14 cellular contexts compared by ENCODE assay signal in genomic region chr11:10457901-10458300, GRCh38. TPM values are rescaled to one million over a fixed set of nuclear protein-coding genes. Genes with fewer than 3 reads are reported as not detected.
DNase-seq lines count a peak whose midpoint lies in the region; ATAC-seq and TF ChIP-seq lines count a peak whose summit lies in the region.
"Had no signal": no experiment of that assay in that cellular context is flagged by ENCODE, and none has a peak within 500 bp of the region (broad histone marks: within the 10 kb centered on the region; RNA-seq: fewer than 3 reads in every experiment).

No MANE protein-coding gene starts in this region.

- H3K4me1 ChIP-seq in CD8-positive, alpha-beta T cell (ENCODE audit: insufficient read depth, low read length), result peaks cover 45% of the 10 kb centered on the region

- peak overlapping the region; percentile 98 for H3K27ac Mint-ChIP-seq in CD8-positive, alpha-beta T cell
- H3K27ac Mint-ChIP-seq in naive B cell, result peak overlapping the region in 5 of 6 donors; percentile 74 to 99 (median 98)
- H3K27ac Mint-ChIP-seq in natural killer cell, result no peak overlapping the region
- H3K27ac Mint-ChIP-seq: nephron progenitor cell had no signal

- TF ChIP-seq CTCF in CD8-positive, alpha-beta T cell (IDR thresholded peaks at IDR 0.05), result no peak
- TF ChIP-seq CTCF in HL-60 (IDR thresholded peaks at IDR 0.05; ENCODE audit: insufficient read depth, low read length) (no peak), natural killer cell (IDR thresholded peaks at IDR 0.05) (no peak)

- ATAC-seq in CD8-positive, alpha-beta T cell, result no peak
- ATAC-seq in naive B cell (ENCODE audit: low read depth in 2 of 2) (no peak), natural killer cell (no peak)
- ATAC-seq: left lobe of liver had no signal

- CTCF ChIA-PET in CD8-positive, alpha-beta T cell (lab: Charles Lee), result interaction anchor here (1.7 to 4.9 kb wide), 2 partner anchors 30 to 44 kb away, joined by 4 to 32 read pairs; no protein-coding TSS in a partner anchor

- POLR2A ChIA-PET in CD8-positive, alpha-beta T cell (lab: Charles Lee), result interaction anchor here (1.5 to 3.4 kb wide), 4 partner anchors 12 to 998 kb away, joined by 3 to 18 read pairs (median 8); partner anchors contain the start of genes EIF4G2, RNF141 and ZNF143

- no peaks in the 10 kb centered on the region for H3K27me3 Mint-ChIP-seq in CD8-positive, alpha-beta T cell (ENCODE audit: low read depth)
- H3K27me3 Mint-ChIP-seq in naive B cell (no peaks in the 10 kb centered on the region), natural killer cell (ENCODE audit: low read depth in 2 of 2) (peaks cover 0 to 5% of the 10 kb centered on the region in 2 donors)

- peaks cover 66% of the 10 kb centered on the region for H3K4me1 Mint-ChIP-seq in CD8-positive, alpha-beta T cell (ENCODE audit: low read depth)
- H3K4me1 Mint-ChIP-seq in naive B cell, result peaks cover 68 to 91% (median 79%) of the 10 kb centered on the region in 3 donors
- peaks cover 31 to 43% of the 10 kb centered on the region in 2 donors for H3K4me1 Mint-ChIP-seq in natural killer cell

- H3K4me3 Mint-ChIP-seq in CD8-positive, alpha-beta T cell, result peak overlapping the region; percentile 91
- H3K4me3 Mint-ChIP-seq in naive B cell (peak overlapping the region; percentile 88 to 97 (median 94)), natural killer cell (no peak overlapping the region)
- H3K4me3 Mint-ChIP-seq: nephron progenitor cell had no signal

- intact Hi-C loops in CD8-positive, alpha-beta T cell (cut with DNase I, micrococcal nuclease), result loop anchor here (2.0 to 10.0 kb wide), 14 partner anchors 15 to 1773 kb away; partner anchors contain the start of genes CTR9 (in 2 of the 2), RNF141 (in 2 of the 2), USP47 (in 2 of the 2) and ADM (in 1 of the 2)
- intact Hi-C loops in natural killer cell (cut with micrococcal nuclease), result loop anchor here (5.0 kb wide), 1 partner anchor 46 kb away; no protein-coding TSS in a partner anchor

- H3K27ac ChIP-seq in CD8-positive, alpha-beta T cell (ENCODE audit: low read depth, low read length), result no peak overlapping the region
- peak overlapping the region; percentile 81 for H3K27ac ChIP-seq in HL-60 (replicated peaks)

- H3K4me3 ChIP-seq in CD8-positive, alpha-beta T cell (ENCODE audit: low read depth, low read length), result no peak overlapping the region
- H3K4me3 ChIP-seq in HL-60 (replicated peaks; ENCODE audit: insufficient read depth, low read length), result peak overlapping the region; percentile 60

- H3K27me3 ChIP-seq in CD8-positive, alpha-beta T cell (ENCODE audit: insufficient read depth, low read length), result no peaks in the 10 kb centered on the region
- H3K27me3 ChIP-seq in HL-60 (ENCODE audit: insufficient read depth, poor library complexity, severe bottlenecking), result no peaks in the 10 kb centered on the region

- H3K36me3 ChIP-seq in CD8-positive, alpha-beta T cell (ENCODE audit: insufficient read depth, low read length), result peaks cover 12% of the 10 kb centered on the region

- H3K9me3 ChIP-seq in CD8-positive, alpha-beta T cell (ENCODE audit: low read length), result no peaks in the 10 kb centered on the region
- H3K9me3 ChIP-seq: SK-N-SH had no signal

- H3K36me3 Mint-ChIP-seq in CD8-positive, alpha-beta T cell, result peaks cover 24% of the 10 kb centered on the region
- H3K36me3 Mint-ChIP-seq in naive B cell, result peaks cover 12 to 14% of the 10 kb centered on the region in 2 donors
- peaks cover 7% of the 10 kb centered on the region for H3K36me3 Mint-ChIP-seq in natural killer cell

- peak in 1 of 7 experiments; percentile 45 for DNase-seq in CD8-positive, alpha-beta T cell
- no peak for DNase-seq in HL-60 (ENCODE audit: low read depth in 1 of 2, low spot score in 1 of 2)
- peak; percentile 48 for DNase-seq in activated CD8-positive, alpha-beta memory T cell treated with anti-CD3 and anti-CD28 coated beads, Interleukin-2, amount 50 U/mL, for 48 hours
- no peak for DNase-seq in naive B cell
- no peak for DNase-seq in dermis blood vessel endothelial cell
- DNase-seq in NCI-H510A (lab: John Stamatoyannopoulos, UW), result no peak
- no peak for DNase-seq in NCI-H1105 treated with DMSO at 0.1 percent for 48 hours (lab: John Stamatoyannopoulos, UW)
- no peak for DNase-seq in natural killer cell
- DNase-seq: activated CD4-positive, CD25-positive, alpha-beta regulatory T cell treated with anti-CD3 and anti-CD28 coated beads, Interleukin-2, amount 50 U/mL, for 72 hours; HCEC 1CT; hippocampal formation; nephron progenitor cell; SK-N-SH had no signal

- no peaks in the 10 kb centered on the region for H3K9me3 Mint-ChIP-seq in CD8-positive, alpha-beta T cell
- H3K9me3 Mint-ChIP-seq in naive B cell, result no peaks in the 10 kb centered on the region
- no peaks in the 10 kb centered on the region for H3K9me3 Mint-ChIP-seq in natural killer cell
- H3K9me3 Mint-ChIP-seq: nephron progenitor cell had no signal

RNA-seq across cellular contexts. Expression of gene AMPD3, which starts 2.8 kb away (rescaled TPM):
- 10 to 100 TPM; 10.6 to 12.1 TPM for total RNA-seq in CD8-positive, alpha-beta T cell
- polyA plus RNA-seq in naive B cell (ENCODE audit: low read depth in 6 of 6), result 10 to 100 TPM; 20.2 to 35.5 (median 27.3) TPM
- total RNA-seq in dermis blood vessel endothelial cell (1.0 and 2.3 TPM in 2 replicates), natural killer cell (1 to 10 TPM; 5.5 to 9.2 (median 6.8) TPM)

Comparison
In these comparisons a context has a peak if more than half of its experiments do, and no peak if none do; other contexts are left out.
1. H3K27ac Mint-ChIP-seq: peak in CD8-positive, alpha-beta T cell (single experiment) and naive B cell (5 of 6); none in natural killer cell (0 of 2).